ENCODE assay signal across 8 cellular contexts in genomic region chr12:21501258-21502163, GRCh38. TPM values are rescaled to one million over a fixed set of nuclear protein-coding genes. Genes with fewer than 3 reads are reported as not detected.
DNase-seq lines count a peak whose midpoint lies in the region; ATAC-seq, FAIRE-seq and TF ChIP-seq lines count a peak whose summit lies in the region.

Gene GOLT1B, plus strand, starts transcription at chr12:21501789. Its CDS starts 135 bp downstream, at chr12:21501924.
A gene with protein sequence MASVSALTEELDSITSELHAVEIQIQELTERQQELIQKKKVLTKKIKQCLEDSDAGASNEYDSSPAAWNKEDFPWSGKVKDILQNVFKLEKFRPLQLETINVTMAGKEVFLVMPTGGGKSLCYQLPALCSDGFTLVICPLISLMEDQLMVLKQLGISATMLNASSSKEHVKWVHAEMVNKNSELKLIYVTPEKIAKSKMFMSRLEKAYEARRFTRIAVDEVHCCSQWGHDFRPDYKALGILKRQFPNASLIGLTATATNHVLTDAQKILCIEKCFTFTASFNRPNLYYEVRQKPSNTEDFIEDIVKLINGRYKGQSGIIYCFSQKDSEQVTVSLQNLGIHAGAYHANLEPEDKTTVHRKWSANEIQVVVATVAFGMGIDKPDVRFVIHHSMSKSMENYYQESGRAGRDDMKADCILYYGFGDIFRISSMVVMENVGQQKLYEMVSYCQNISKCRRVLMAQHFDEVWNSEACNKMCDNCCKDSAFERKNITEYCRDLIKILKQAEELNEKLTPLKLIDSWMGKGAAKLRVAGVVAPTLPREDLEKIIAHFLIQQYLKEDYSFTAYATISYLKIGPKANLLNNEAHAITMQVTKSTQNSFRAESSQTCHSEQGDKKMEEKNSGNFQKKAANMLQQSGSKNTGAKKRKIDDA (minus strand): TSS chr12:21501635. CDS start chr12:21499570, 2,065 bp downstream.

- H3K27me3 ChIP-seq in BE2C = no peaks in the 10 kb centered on the region
- no peaks in the 10 kb centered on the region for H3K27me3 ChIP-seq in kidney epithelial cell (ENCODE audit: control insufficient read depth, insufficient read depth, low read length)

- H3K9me3 ChIP-seq in BE2C = no peaks in the 10 kb centered on the region

- ATAC-seq in HG03442 (IDR thresholded peaks at IDR 0.05; ENCODE audit: unreplicated experiment) = peak; percentile 99

- peak within 1 kb of the TSS; percentile 90 for H3K4me3 ChIP-seq in BE2C (ENCODE audit: low read depth, low read length)
- H3K4me3 ChIP-seq in kidney epithelial cell (ENCODE audit: low read depth, low read length) = peak within 1 kb of the TSS; percentile 96

- H3K4me1 ChIP-seq in BE2C = no peaks in the 10 kb centered on the region

- peak; percentile 97 for FAIRE-seq in GM19239 (lab: Jason Lieb, UNC)

- peak; percentile 91 for DNase-seq in BE2C
- DNase-seq in GM19239 (ENCODE audit: insufficient read length, low spot score) = peak; percentile 71
- peak; percentile 97 for DNase-seq in NCI-H510A treated with DMSO at 0.1 percent for 48 hours (lab: John Stamatoyannopoulos, UW)
- DNase-seq in activated CD4-positive, alpha-beta T cell treated with anti-CD3 and anti-CD28 coated beads for 24 hours (ENCODE audit: low read depth in 2 of 2) = peak; percentile 76 to 77
- DNase-seq in kidney epithelial cell (ENCODE audit: low read depth) = peak; percentile 95
- DNase-seq in stimulated activated CD4-positive, alpha-beta T cell treated with anti-CD3 and anti-CD28 coated beads, Interleukin-15, amount 100 ng/mL, for 48 hours (ENCODE audit: low read depth in 2 of 2) = peak; percentile 86 to 87

- TF ChIP-seq CTCF in BE2C (IDR thresholded peaks at IDR 0.05; ENCODE audit: low read depth, low read length) (no peak), kidney epithelial cell (IDR thresholded peaks at IDR 0.05; ENCODE audit: insufficient read depth, low read length, poor library complexity, severe bottlenecking) (no peak)

- H3K36me3 ChIP-seq in BE2C (no peaks in the 10 kb centered on the region), kidney epithelial cell (ENCODE audit: control insufficient read depth, insufficient read depth, low read length) (peaks cover 2% of the 10 kb centered on the region)

- peak within 1 kb of the TSS; percentile 61 for H3K27ac ChIP-seq in cingulate gyrus (ENCODE audit: low read depth, low read length)

RNA-seq across cellular contexts. Expression of gene GOLT1B, which starts in this region (rescaled TPM):
- polyA plus RNA-seq in BE2C (2012; ENCODE audit: insufficient read depth, insufficient read length, low read depth) = 22.6 TPM
- 45.1 and 52.8 TPM in 2 replicates for total RNA-seq in kidney epithelial cell

RNA-seq across cellular contexts. Expression of the second gene that starts in this region (rescaled TPM):
- polyA plus RNA-seq in BE2C (2012; ENCODE audit: insufficient read depth, insufficient read length, low read depth) = 4.2 TPM
- 52.4 and 55.3 TPM in 2 replicates for total RNA-seq in kidney epithelial cell

Comparison
In these comparisons a context has a peak if more than half of its experiments do, and no peak if none do; other contexts are left out.
1. Peak in every context shown above with its lines: DNase-seq, ATAC-seq, H3K4me3 ChIP-seq and H3K27ac ChIP-seq.